16 cellular contexts compared by ENCODE assay signal in genomic region chr11:1531418-1531817, GRCh38. TPM values are rescaled to one million over a fixed set of nuclear protein-coding genes. Genes with fewer than 3 reads are reported as not detected.
DNase-seq lines count a peak whose midpoint lies in the region; ATAC-seq and TF ChIP-seq lines count a peak whose summit lies in the region.
"Had no signal": no experiment of that assay in that cellular context is flagged by ENCODE, and none has a peak within 500 bp of the region (broad histone marks: within the 10 kb centered on the region; RNA-seq: fewer than 3 reads in every experiment).

No MANE protein-coding gene starts in this region.

- DNase-seq in NCI-H1417 (lab: John Stamatoyannopoulos, UW), result peak in 2 of 3 experiments; percentile 47 to 63
- no peak for DNase-seq in NCI-H1417 treated with DMSO at 0.1 percent for 48 hours (lab: John Stamatoyannopoulos, UW)
- DNase-seq in glutamatergic neuron, result no peak
- no peak for DNase-seq in medulla oblongata (ENCODE audit: extremely low spot score)
- no peak for DNase-seq in ecto neural progenitor cell (ENCODE audit: low spot score)
- DNase-seq: 8988T; activated CD4-positive, CD25-positive, alpha-beta regulatory T cell; Kasumi-1; NCI-H2029 had no signal

- peaks cover 4% of the 10 kb centered on the region for H3K27me3 Mint-ChIP-seq in glutamatergic neuron (ENCODE audit: unreplicated experiment)

- H3K27ac ChIP-seq in angular gyrus (ENCODE audit: low read depth, low read length) (peak overlapping the region; percentile 58), skin epidermis (peak overlapping the region in 18 of 21 experiments; percentile 23 to 84 (median 60))
- H3K27ac ChIP-seq: cardiac muscle cell, SK-N-MC had no signal

- no peaks in the 10 kb centered on the region for H3K36me3 Mint-ChIP-seq in glutamatergic neuron (ENCODE audit: unreplicated experiment)

- H3K27ac Mint-ChIP-seq in glutamatergic neuron (ENCODE audit: unreplicated experiment), result peak overlapping the region; percentile 98

- H3K4me3 ChIP-seq in skin epidermis, result no peak overlapping the region
- H3K4me3 ChIP-seq: cardiac muscle cell, SK-N-MC had no signal

- no peak for ATAC-seq in HG03378 (IDR thresholded peaks at IDR 0.05; ENCODE audit: unreplicated experiment)

- H3K9me3 Mint-ChIP-seq in glutamatergic neuron (ENCODE audit: unreplicated experiment), result peaks cover 3% of the 10 kb centered on the region

- peak overlapping the region; percentile 55 for H3K4me3 Mint-ChIP-seq in glutamatergic neuron (ENCODE audit: unreplicated experiment)

- no peak for TF ChIP-seq CTCF in glutamatergic neuron (IDR thresholded peaks at IDR 0.05; ENCODE audit: partially characterized antibody, unreplicated experiment)

- H3K4me1 Mint-ChIP-seq in glutamatergic neuron (ENCODE audit: low read depth, unreplicated experiment), result peaks cover 41% of the 10 kb centered on the region

RNA-seq across cellular contexts. Expression of gene DUSP8, which starts 40.7 kb away (rescaled TPM):
- total RNA-seq in glutamatergic neuron (ENCODE audit: unreplicated experiment), result 123 TPM

RNA-seq across cellular contexts. Expression of gene MOB2, which starts 44.8 kb away (rescaled TPM):
- total RNA-seq in glutamatergic neuron (ENCODE audit: unreplicated experiment), result 29.0 TPM

RNA-seq across cellular contexts. Expression of gene KRTAP5-1, which starts 53.7 kb away (rescaled TPM):
- total RNA-seq in glutamatergic neuron (ENCODE audit: unreplicated experiment), result not detected
- total RNA-seq: cardiac muscle cell, sciatic nerve, ureter had no signal

Comparison
In these comparisons a context has a peak if more than half of its experiments do, and no peak if none do; other contexts are left out.
1. DNase-seq: peak in NCI-H1417 (2 of 3); none in NCI-H1417 treated with DMSO at 0.1 percent for 48 hours (single experiment), glutamatergic neuron (single experiment), medulla oblongata (single experiment) and ecto neural progenitor cell (single experiment).